9 cellular contexts compared by ENCODE assay signal in the genomic region with DNA sequence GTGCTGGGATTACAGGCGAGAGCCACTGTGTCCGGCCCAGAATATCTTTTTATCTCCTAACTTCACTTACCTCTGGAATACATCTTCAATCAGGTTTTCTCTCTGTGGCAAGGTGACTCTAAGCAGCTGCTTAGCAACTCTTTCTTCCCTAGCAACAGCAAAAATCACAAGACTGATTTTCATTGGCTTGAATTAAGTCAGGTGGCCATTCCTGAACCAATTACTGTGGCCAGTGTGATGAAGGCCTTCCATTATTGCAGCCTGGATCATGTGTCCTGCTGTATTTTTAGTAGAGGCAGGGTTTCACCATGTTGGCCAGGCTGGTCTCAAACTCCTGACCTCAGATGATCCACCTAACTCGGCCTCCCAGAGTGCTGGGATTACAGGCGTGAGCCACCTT. TPM values are rescaled to one million over a fixed set of nuclear protein-coding genes. Genes with fewer than 3 reads are reported as not detected.
DNase-seq lines count a peak whose midpoint lies in the region; ATAC-seq and TF ChIP-seq lines count a peak whose summit lies in the region.
"Had no signal": no experiment of that assay in that cellular context is flagged by ENCODE, and none has a peak within 500 bp of the region (broad histone marks: within the 10 kb centered on the region; RNA-seq: fewer than 3 reads in every experiment).

No MANE protein-coding gene starts in this region.

- DNase-seq in Calu3: peak; percentile 35
- DNase-seq in PC-3: peak; percentile 64
- DNase-seq in fibroblast of gingiva (ENCODE audit: low read depth): peak; percentile 53
- no peak for DNase-seq in C1 segment of cervical spinal cord (lab: John Stamatoyannopoulos, UW)
- DNase-seq in osteocyte (ENCODE audit: extremely low spot score, unreplicated experiment): no peak

- H3K79me2 ChIP-seq in PC-3 (ENCODE audit: low read length): no peaks in the 10 kb centered on the region

- no peaks in the 10 kb centered on the region for H3K36me3 ChIP-seq in PC-3 (ENCODE audit: low read depth, low read length)

- H3K9me3 Mint-ChIP-seq in Calu3 (ENCODE audit: low read depth, unreplicated experiment) (no peaks in the 10 kb centered on the region), osteocyte (ENCODE audit: unreplicated experiment) (no peaks in the 10 kb centered on the region)
- H3K9me3 Mint-ChIP-seq: activated naive CD4-positive, alpha-beta T cell treated with anti-CD3 and anti-CD28 coated beads, Interleukin-2, amount 50 U/mL, for 24 hours had no signal

- H3K9me2 ChIP-seq in PC-3 (replicated peaks; ENCODE audit: low read length): no peaks in the 10 kb centered on the region

- H3K27ac Mint-ChIP-seq in Calu3 (ENCODE audit: unreplicated experiment): peak overlapping the region; percentile 30
- H3K27ac Mint-ChIP-seq in osteocyte (ENCODE audit: unreplicated experiment): no peak overlapping the region
- H3K27ac Mint-ChIP-seq: activated naive CD4-positive, alpha-beta T cell treated with anti-CD3 and anti-CD28 coated beads, Interleukin-2, amount 50 U/mL, for 24 hours had no signal

- H3K9ac ChIP-seq in PC-3 (ENCODE audit: low read length): no peak overlapping the region

- H3F3A ChIP-seq in PC-3 (ENCODE audit: low read length, unreplicated experiment): no peaks in the 10 kb centered on the region

- no peak overlapping the region for H3K4me2 ChIP-seq in PC-3 (ENCODE audit: low read length)

- BruUV-seq in Calu3 (replicated peaks; lab: Mats Ljungman, UMichigan): no TSS peak
- BruUV-seq in PC-3 (replicated peaks; lab: Mats Ljungman, UMichigan): no TSS peak

- H3K4me3 ChIP-seq in PC-3 (ENCODE audit: low read length): no peak overlapping the region

- H3K4me1 Mint-ChIP-seq in Calu3 (ENCODE audit: low read depth, unreplicated experiment) (peaks cover 16% of the 10 kb centered on the region), osteocyte (ENCODE audit: unreplicated experiment) (peaks cover 13% of the 10 kb centered on the region)

- H3K27me3 Mint-ChIP-seq in Calu3 (ENCODE audit: unreplicated experiment) (peaks cover 13% of the 10 kb centered on the region), osteocyte (ENCODE audit: unreplicated experiment) (no peaks in the 10 kb centered on the region)

- no peak overlapping the region for H3K27ac ChIP-seq in PC-3 (ENCODE audit: low read length)

- TF ChIP-seq CTCF in Calu3 (IDR thresholded peaks at IDR 0.05; ENCODE audit: unreplicated experiment) (no peak), PC-3 (conservative IDR thresholded peaks at IDR 0.05; ENCODE audit: low read depth, low read length) (no peak), osteocyte (IDR thresholded peaks at IDR 0.05) (no peak)

- ATAC-seq in HG02981 (IDR thresholded peaks at IDR 0.05; ENCODE audit: unreplicated experiment): peak; percentile 58
- peak; percentile 23 for ATAC-seq in PC-3
- no peak for ATAC-seq in HG03520 (IDR thresholded peaks at IDR 0.05; ENCODE audit: unreplicated experiment)
- ATAC-seq in HG03045 (IDR thresholded peaks at IDR 0.05; ENCODE audit: unreplicated experiment): no peak

- CTCF ChIA-PET in Calu3 (lab: Charles Lee) (no interaction called here), PC-3 (lab: Charles Lee) (no interaction called here)

- H3K9me3 ChIP-seq in PC-3 (ENCODE audit: low read length): no peaks in the 10 kb centered on the region

- peaks cover 4% of the 10 kb centered on the region; the same call in 1 of the 2 replicates for H3K4me1 ChIP-seq in PC-3 (ENCODE audit: insufficient read depth, low read length)

- intact Hi-C loops in Calu3 (cut with micrococcal nuclease; ENCODE audit: unreplicated experiment): loop anchor here (10.0 kb wide), 1 partner anchor 127 kb away; the partner anchor contains the start of genes BLVRB and SPTBN4
- intact Hi-C loops in PC-3 (cut with micrococcal nuclease): no loop called here

- no peaks in the 10 kb centered on the region for H4K20me1 ChIP-seq in PC-3 (ENCODE audit: low read length)

- no peak overlapping the region for H2AFZ ChIP-seq in PC-3 (ENCODE audit: low read length)

- no peaks in the 10 kb centered on the region for H3K27me3 ChIP-seq in PC-3 (ENCODE audit: low read length)

- peaks cover 48% of the 10 kb centered on the region for H3K36me3 Mint-ChIP-seq in Calu3 (ENCODE audit: insufficient read depth, unreplicated experiment)
- peaks cover 10% of the 10 kb centered on the region for H3K36me3 Mint-ChIP-seq in osteocyte (ENCODE audit: unreplicated experiment)

- H3K4me3 Mint-ChIP-seq in Calu3 (ENCODE audit: low read depth, unreplicated experiment) (no peak overlapping the region), osteocyte (ENCODE audit: unreplicated experiment) (no peak overlapping the region)
- H3K4me3 Mint-ChIP-seq: activated naive CD4-positive, alpha-beta T cell treated with anti-CD3 and anti-CD28 coated beads, Interleukin-2, amount 50 U/mL, for 24 hours had no signal

- POLR2A ChIA-PET in PC-3 (lab: Charles Lee; ENCODE audit: unreplicated experiment): no interaction called here

RNA-seq across cellular contexts. Expression of gene LTBP4, which starts 9.0 kb away (rescaled TPM):
- total RNA-seq in Calu3 (2022) (14.1 and 20.3 TPM in 2 replicates), PC-3 (2014; rRNA removed) (8.9 and 16.7 TPM in 2 replicates), osteocyte (85.9 and 93.6 TPM in 2 replicates)

RNA-seq across cellular contexts. Expression of gene SHKBP1, which starts 15.5 kb away (rescaled TPM):
- total RNA-seq in Calu3 (2022) (117 TPM in 2 replicates), PC-3 (2014; rRNA removed) (43.0 and 63.2 TPM in 2 replicates), osteocyte (53.3 and 53.8 TPM in 2 replicates)

Comparison
In these comparisons a context has a peak if more than half of its experiments do, and no peak if none do; other contexts are left out.
1. DNase-seq: peak in Calu3 (single experiment), PC-3 (single experiment) and fibroblast of gingiva (single experiment); none in C1 segment of cervical spinal cord (0 of 14) and osteocyte (single experiment).
2. ATAC-seq: peak in HG02981 (single experiment) and PC-3 (single experiment); none in HG03520 (single experiment) and HG03045 (single experiment).